Comparison of ENCODE assay signal across 8 cellular contexts in the genomic region with DNA sequence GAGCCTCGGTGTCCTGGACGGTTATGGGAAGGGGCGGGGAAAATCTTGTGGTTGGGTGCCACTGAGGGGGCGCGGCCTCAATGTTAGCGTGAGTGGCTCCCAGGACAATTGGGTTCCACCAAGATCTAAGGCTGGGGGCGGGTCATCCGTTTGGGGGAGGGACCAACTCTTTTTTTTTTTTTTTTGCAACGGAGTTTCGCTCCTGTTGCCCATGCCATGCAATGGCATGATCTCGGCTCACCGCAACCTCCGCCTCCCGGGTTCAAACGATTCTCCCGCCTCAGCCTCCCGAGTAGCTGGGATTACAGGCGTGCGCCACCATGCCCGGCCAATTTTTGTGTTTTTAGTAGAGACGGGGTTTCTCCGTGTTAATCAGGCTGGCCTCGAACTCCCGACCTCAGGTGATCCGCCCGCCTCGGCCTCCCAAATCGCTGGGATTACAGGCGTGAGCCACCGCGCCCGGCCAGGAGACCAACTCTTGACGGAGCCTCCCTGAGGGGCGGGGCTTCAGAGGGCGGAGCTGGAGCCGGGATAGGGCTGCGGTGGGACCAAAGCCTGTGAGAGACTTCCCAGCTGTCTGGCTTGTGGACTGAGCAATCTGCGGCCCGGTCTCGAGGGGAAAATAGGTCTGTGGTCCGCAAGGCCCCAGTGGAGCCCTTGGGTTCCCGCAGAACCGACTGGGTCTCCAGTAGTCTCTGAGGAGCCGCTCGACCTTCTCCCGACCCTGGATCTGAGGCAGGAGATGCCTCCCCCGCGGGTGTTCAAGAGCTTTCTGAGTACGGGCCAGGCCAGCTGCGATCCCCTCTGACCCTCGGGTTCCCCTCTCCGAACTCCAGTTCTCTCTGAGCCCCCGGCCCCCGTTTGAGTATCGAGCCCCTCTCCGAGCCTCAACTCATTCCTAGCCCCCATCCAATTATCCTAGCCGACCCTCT. TPM values are rescaled to one million over a fixed set of nuclear protein-coding genes. Genes with fewer than 3 reads are reported as not detected.
DNase-seq lines count a peak whose midpoint lies in the region; ATAC-seq and TF ChIP-seq lines count a peak whose summit lies in the region.

No MANE protein-coding gene starts in this region.

- TF ChIP-seq RAD21 in HCT116 (IDR thresholded peaks at IDR 0.05; ENCODE audit: low read depth): no peak

- H3K9me3 Mint-ChIP-seq in stimulated activated naive CD8-positive, alpha-beta T cell treated with anti-CD3 and anti-CD28 coated beads, Interleukin-15, amount 100 ng/mL, for 72 hours: no peaks in the 10 kb centered on the region

- H3K4me2 ChIP-seq in HCT116 (ENCODE audit: low read length): peak overlapping the region; percentile 98

- H3K4me1 Mint-ChIP-seq in stimulated activated naive CD8-positive, alpha-beta T cell treated with anti-CD3 and anti-CD28 coated beads, Interleukin-15, amount 100 ng/mL, for 72 hours: peaks cover 72% of the 10 kb centered on the region

- POLR2A ChIA-PET in HCT116 (lab: Charles Lee): interaction anchor here (0.7 to 1.5 kb wide), 4 partner anchors 9 to 126 kb away, joined by 3 to 6 read pairs (median 4); partner anchors contain the start of gene RBM39

- peaks cover 19 to 42% of the 10 kb centered on the region in 2 experiments for H3K4me1 ChIP-seq in HCT116 (ENCODE audit: control insufficient read depth in 1 of 2, insufficient read depth in 2 of 2, low read length in 2 of 2)

- DNase-seq in D341Med (ENCODE audit: low spot score): peak; percentile 63
- DNase-seq in HCT116 (ENCODE audit: low read depth, low spot score): peak; percentile 99
- peak; percentile 88 for DNase-seq in NCI-H2227 (lab: John Stamatoyannopoulos, UW; ENCODE audit: unreplicated experiment)
- DNase-seq in activated CD4-positive, alpha-beta T cell treated with anti-CD3 and anti-CD28 coated beads, Interleukin-2, amount 50 U/mL, for 48 hours: peak; percentile 74 to 80
- DNase-seq in epithelial cell of proximal tubule (ENCODE audit: low read depth): peak; percentile 96
- DNase-seq in midbrain (lab: John Stamatoyannopoulos, UW): peak; percentile 11
- peak in 1 of 2 donors; percentile 99 for DNase-seq in stimulated activated naive CD8-positive, alpha-beta T cell treated with anti-CD3 and anti-CD28 coated beads, Interleukin-15, amount 100 ng/mL, for 72 hours

- no peaks in the 10 kb centered on the region for H3K36me3 ChIP-seq in HCT116 (ENCODE audit: control insufficient read depth in 1 of 2, insufficient read depth in 2 of 2, low read length in 2 of 2)

- no peaks in the 10 kb centered on the region for H3K27me3 ChIP-seq in HCT116 (ENCODE audit: insufficient read depth, low read length)

- RAD21 ChIA-PET in HCT116 (lab: Charles Lee; ENCODE audit: low non-redundant PET in 1 of 2, low total read pairs in 2 of 2, uncharacterized antibody in 2 of 2, unreplicated experiment in 2 of 2): interaction anchor here in 1 of 2 experiments (1.1 kb wide), 1 partner anchor 376 kb away, joined by 6 read pairs; no protein-coding TSS in a partner anchor

- CTCF ChIA-PET in HCT116 (lab: Charles Lee): interaction anchor here (0.7 to 0.8 kb wide), 2 partner anchors 41 to 338 kb away, joined by 3 to 4 read pairs; partner anchors contain the start of gene SCAND1

- H3K27ac ChIP-seq in HCT116 (ENCODE audit: low read depth, low read length): peak overlapping the region; percentile 79

- H3K9ac ChIP-seq in HCT116 (ENCODE audit: low read length): peak overlapping the region; percentile 72

- no peaks in the 10 kb centered on the region for H3K9me3 ChIP-seq in HCT116 (ENCODE audit: control insufficient read depth in 1 of 2, insufficient read depth in 1 of 2, low read depth in 1 of 2, low read length in 2 of 2)

- TF ChIP-seq POLR2A in HCT116 (IDR thresholded peaks at IDR 0.05; ENCODE audit: borderline replicate concordance, extremely low read depth, insufficient read depth, insufficient read length): no peak

- H3K27ac Mint-ChIP-seq in stimulated activated naive CD8-positive, alpha-beta T cell treated with anti-CD3 and anti-CD28 coated beads, Interleukin-15, amount 100 ng/mL, for 72 hours: peak overlapping the region; percentile 92 to 99

- 0 out of 2 replicates have a peak, but pooled peaks cover 5% of the 10 kb centered on the region for H3K79me2 ChIP-seq in HCT116 (ENCODE audit: insufficient read depth, low read length)

- TSS peak; percentile 64 for BruUV-seq in HCT116 (replicated peaks; lab: Mats Ljungman, UMichigan)

- intact Hi-C loops in HCT116 (cut with micrococcal nuclease): loop anchor here (5.0 kb wide), 1 partner anchor 74 kb away; the partner anchor contains the start of gene ERGIC3

- peaks cover 11% of the 10 kb centered on the region for H3K27me3 Mint-ChIP-seq in stimulated activated naive CD8-positive, alpha-beta T cell treated with anti-CD3 and anti-CD28 coated beads, Interleukin-15, amount 100 ng/mL, for 72 hours

- H4K20me1 ChIP-seq in HCT116 (ENCODE audit: insufficient read depth): no peaks in the 10 kb centered on the region

- H2AFZ ChIP-seq in HCT116 (ENCODE audit: low read depth, low read length, poor library complexity, severe bottlenecking): no peak overlapping the region

- no peaks in the 10 kb centered on the region for H3K9me2 ChIP-seq in HCT116 (ENCODE audit: insufficient read depth)

- ATAC-seq in HCT116 (peak; percentile 55), HG03196 (IDR thresholded peaks at IDR 0.05; ENCODE audit: unreplicated experiment) (no peak)
- no peak for ATAC-seq in stimulated activated naive CD8-positive, alpha-beta T cell treated with anti-CD3 and anti-CD28 coated beads, Interleukin-15, amount 100 ng/mL, for 72 hours

- TF ChIP-seq CTCF in HCT116 (IDR thresholded peaks at IDR 0.05 in 2 of 3, conservative IDR thresholded peaks at IDR 0.05 in 1 of 3; ENCODE audit: borderline replicate concordance in 1 of 3, insufficient read depth in 1 of 3, low read depth in 2 of 3, low read length in 2 of 3) (no peak), epithelial cell of proximal tubule (conservative IDR thresholded peaks at IDR 0.05; ENCODE audit: low read depth, low read length) (no peak)

- H3K4me3 Mint-ChIP-seq in stimulated activated naive CD8-positive, alpha-beta T cell treated with anti-CD3 and anti-CD28 coated beads, Interleukin-15, amount 100 ng/mL, for 72 hours: peak overlapping the region; percentile 89 to 95

- H3K4me3 ChIP-seq in HCT116 (replicated peaks in 1 of 2; ENCODE audit: low read depth in 1 of 2, low read length in 2 of 2) (peak overlapping the region; percentile 63 to 70), epithelial cell of proximal tubule (ENCODE audit: low read depth, low read length) (peak overlapping the region; percentile 75)

TF ChIP-seq in HCT116, 20 proteins besides CTCF, POLR2A, EP300 and RAD21:
- TF ChIP-seq EGR1 (IDR thresholded peaks at IDR 0.05; ENCODE audit: low read depth) (no peak), POLR2AphosphoS5 (IDR thresholded peaks at IDR 0.05; ENCODE audit: low read depth, low read length) (peak; percentile 72), TCF7L2 (IDR thresholded peaks at IDR 0.05; ENCODE audit: borderline replicate concordance, extremely low read depth, insufficient read depth, insufficient read length) (peak; percentile 80), MAX (IDR thresholded peaks at IDR 0.05) (no peak), FOSL1 (IDR thresholded peaks at IDR 0.05; ENCODE audit: low read depth) (no peak), CEBPB (IDR thresholded peaks at IDR 0.05; ENCODE audit: low read depth) (no peak)

RNA-seq across cellular contexts. Expression of gene SPAG4, which starts 1.1 kb away (rescaled TPM):
- 6.2 TPM for total RNA-seq in HCT116 (2021; ENCODE audit: unreplicated experiment)
- polyA plus RNA-seq in HCT116 (2012): 10.3 and 12.9 TPM in 2 replicates
- 3.5 and 15.9 TPM in 2 replicates for total RNA-seq in epithelial cell of proximal tubule

RNA-seq across cellular contexts. Expression of gene CPNE1, which starts 48.0 kb away (rescaled TPM):
- total RNA-seq in HCT116 (2021; ENCODE audit: unreplicated experiment) (333 TPM), epithelial cell of proximal tubule (22.5 and 177 TPM in 2 replicates)
- polyA plus RNA-seq in HCT116 (2012): 304 and 307 TPM in 2 replicates

RNA-seq across cellular contexts. Expression of gene RBM12, which starts 48.0 kb away (rescaled TPM):
- 110 TPM for total RNA-seq in HCT116 (2021; ENCODE audit: unreplicated experiment)
- polyA plus RNA-seq in HCT116 (2012): 48.6 and 49.1 TPM in 2 replicates
- total RNA-seq in epithelial cell of proximal tubule: 46.3 and 47.3 TPM in 2 replicates
